Comparison of ENCODE assay signal across 1 cellular context in the genomic region with DNA sequence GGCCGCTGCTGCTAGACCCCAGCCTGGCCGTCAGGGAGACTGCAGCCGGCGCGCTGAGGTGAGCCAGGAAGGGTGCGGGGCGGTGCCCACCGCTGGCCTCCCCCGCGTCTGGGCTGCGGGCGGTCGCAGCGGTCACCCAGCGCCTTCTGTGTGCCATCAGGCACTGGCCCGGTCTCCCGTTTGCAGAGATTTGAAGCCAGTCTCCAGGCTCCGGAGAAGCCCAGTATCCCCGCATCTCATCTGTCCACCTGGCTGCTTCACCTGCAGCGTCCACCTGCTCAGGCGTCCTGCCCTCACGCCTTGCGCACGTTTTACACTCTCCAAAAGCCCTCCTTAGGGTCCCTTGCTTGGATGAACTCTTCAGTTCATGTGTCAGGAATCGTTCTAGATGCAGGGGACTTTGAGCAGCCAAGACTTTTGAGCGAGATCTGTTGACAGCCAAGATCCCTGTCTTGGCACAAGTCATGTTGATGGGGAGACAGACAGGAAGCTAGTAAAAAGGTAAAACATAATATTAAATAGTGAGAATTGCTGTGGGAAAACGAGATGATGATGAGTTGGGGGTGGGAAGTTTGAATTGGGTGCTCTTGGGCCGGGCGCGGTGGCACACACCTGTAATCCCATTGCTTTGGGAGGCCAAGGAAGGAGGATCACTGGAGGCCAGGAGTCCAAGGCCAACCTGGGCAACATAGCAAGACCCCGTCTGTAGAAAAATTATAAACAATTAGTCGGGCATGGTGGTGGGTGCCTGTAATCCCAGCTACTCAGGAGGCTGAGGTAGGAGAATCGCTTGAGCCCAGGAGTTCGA.
TF ChIP-seq lines count a peak whose summit lies in the region.

No MANE protein-coding gene starts in this region.

TF ChIP-seq in K562, 482 proteins besides CTCF, POLR2A, EP300 and RAD21 (continues in another document):
- TF ChIP-seq ZNF217 (CRISPR knock-in tag; IDR thresholded peaks at IDR 0.05) (no peak), ZBTB7A (IDR thresholded peaks at IDR 0.05; ENCODE audit: borderline replicate concordance, control insufficient read depth, low read depth, low read length) (peak; percentile 53; the same call in 1 of the 2 replicates), FOSL1 (tag; conservative IDR thresholded peaks at IDR 0.05) (no peak), SOX6 (IDR thresholded peaks at IDR 0.05) (no peak), PHB (CRISPR knock-in tag; IDR thresholded peaks at IDR 0.05) (no peak), C11orf30 (IDR thresholded peaks at IDR 0.05; ENCODE audit: low read depth) (no peak), CTBP1 (IDR thresholded peaks at IDR 0.05; ENCODE audit: borderline replicate concordance) (peak; percentile 77), ELF4 (CRISPR knock-in tag; IDR thresholded peaks at IDR 0.05) (no peak), TOE1 (IDR thresholded peaks at IDR 0.05; ENCODE audit: borderline replicate concordance) (no peak), TOE1 (CRISPR knock-in tag; IDR thresholded peaks at IDR 0.05; ENCODE audit: borderline replicate concordance, low read depth) (no peak), NR3C1 (CRISPR knock-in tag; IDR thresholded peaks at IDR 0.05) (no peak), TBP (optimal IDR thresholded peaks at IDR 0.05; ENCODE audit: low read depth, low read length) (no peak), RBFOX2 (IDR thresholded peaks at IDR 0.05; ENCODE audit: low read depth, low read length) (peak; percentile 10), SMAD4 (CRISPR knock-in tag; conservative IDR thresholded peaks at IDR 0.05) (peak; percentile 84; the same call in 1 of the 2 replicates), RBM25 (IDR thresholded peaks at IDR 0.05; ENCODE audit: low read depth, low read length, severe bottlenecking) (peak; percentile 40), NCOA2 (IDR thresholded peaks at IDR 0.05; ENCODE audit: partially characterized antibody in 2 of 2) (no peak), ELF2 (CRISPR knock-in tag; IDR thresholded peaks at IDR 0.05) (0 out of 2 replicates have a peak, but pooled peaks have one; percentile 31), ZBTB1 (CRISPR knock-in tag; IDR thresholded peaks at IDR 0.05; ENCODE audit: borderline replicate concordance, low read depth) (no peak), ZNF778 (CRISPR knock-in tag; IDR thresholded peaks at IDR 0.05) (no peak), ATF7 (IDR thresholded peaks at IDR 0.05) (peak; percentile 8; the same call in 1 of the 2 replicates), ZNF121 (CRISPR knock-in tag; conservative IDR thresholded peaks at IDR 0.05) (peak; percentile 88), RCOR1 (IDR thresholded peaks at IDR 0.05; ENCODE audit: borderline replicate concordance in 1 of 2, low read depth in 2 of 2, low read length in 2 of 2) (0 out of 4 replicates have a peak, but pooled peaks of 1 of the 2 experiments have one; percentile 1), ZNF253 (CRISPR knock-in tag; conservative IDR thresholded peaks at IDR 0.05) (no peak), MED1 (CRISPR knock-in tag; IDR thresholded peaks at IDR 0.05; ENCODE audit: borderline replicate concordance) (no peak), CSDE1 (IDR thresholded peaks at IDR 0.05) (no peak), ZFX (CRISPR knock-in tag; IDR thresholded peaks at IDR 0.05) (peak; percentile 50), SIN3A (IDR thresholded peaks at IDR 0.05; ENCODE audit: borderline replicate concordance in 2 of 2, control insufficient read depth in 1 of 2, low read depth in 2 of 2, low read length in 2 of 2) (0 out of 4 replicates have a peak, but pooled peaks of 1 of the 2 experiments have one; percentile 70), ZNF282 (CRISPR knock-in tag; IDR thresholded peaks at IDR 0.05) (0 out of 2 replicates have a peak, but pooled peaks have one; percentile 16)
- TF ChIP-seq, protein P1, sequence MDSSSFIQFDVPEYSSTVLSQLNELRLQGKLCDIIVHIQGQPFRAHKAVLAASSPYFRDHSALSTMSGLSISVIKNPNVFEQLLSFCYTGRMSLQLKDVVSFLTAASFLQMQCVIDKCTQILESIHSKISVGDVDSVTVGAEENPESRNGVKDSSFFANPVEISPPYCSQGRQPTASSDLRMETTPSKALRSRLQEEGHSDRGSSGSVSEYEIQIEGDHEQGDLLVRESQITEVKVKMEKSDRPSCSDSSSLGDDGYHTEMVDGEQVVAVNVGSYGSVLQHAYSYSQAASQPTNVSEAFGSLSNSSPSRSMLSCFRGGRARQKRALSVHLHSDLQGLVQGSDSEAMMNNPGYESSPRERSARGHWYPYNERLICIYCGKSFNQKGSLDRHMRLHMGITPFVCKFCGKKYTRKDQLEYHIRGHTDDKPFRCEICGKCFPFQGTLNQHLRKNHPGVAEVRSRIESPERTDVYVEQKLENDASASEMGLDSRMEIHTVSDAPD (CRISPR knock-in tag; IDR thresholded peaks at IDR 0.05) = no peak
- TF ChIP-seq, protein P2, sequence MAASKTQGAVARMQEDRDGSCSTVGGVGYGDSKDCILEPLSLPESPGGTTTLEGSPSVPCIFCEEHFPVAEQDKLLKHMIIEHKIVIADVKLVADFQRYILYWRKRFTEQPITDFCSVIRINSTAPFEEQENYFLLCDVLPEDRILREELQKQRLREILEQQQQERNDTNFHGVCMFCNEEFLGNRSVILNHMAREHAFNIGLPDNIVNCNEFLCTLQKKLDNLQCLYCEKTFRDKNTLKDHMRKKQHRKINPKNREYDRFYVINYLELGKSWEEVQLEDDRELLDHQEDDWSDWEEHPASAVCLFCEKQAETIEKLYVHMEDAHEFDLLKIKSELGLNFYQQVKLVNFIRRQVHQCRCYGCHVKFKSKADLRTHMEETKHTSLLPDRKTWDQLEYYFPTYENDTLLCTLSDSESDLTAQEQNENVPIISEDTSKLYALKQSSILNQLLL (CRISPR knock-in tag; IDR thresholded peaks at IDR 0.05; ENCODE audit: borderline replicate concordance) = no peak
- TF ChIP-seq, protein P3, sequence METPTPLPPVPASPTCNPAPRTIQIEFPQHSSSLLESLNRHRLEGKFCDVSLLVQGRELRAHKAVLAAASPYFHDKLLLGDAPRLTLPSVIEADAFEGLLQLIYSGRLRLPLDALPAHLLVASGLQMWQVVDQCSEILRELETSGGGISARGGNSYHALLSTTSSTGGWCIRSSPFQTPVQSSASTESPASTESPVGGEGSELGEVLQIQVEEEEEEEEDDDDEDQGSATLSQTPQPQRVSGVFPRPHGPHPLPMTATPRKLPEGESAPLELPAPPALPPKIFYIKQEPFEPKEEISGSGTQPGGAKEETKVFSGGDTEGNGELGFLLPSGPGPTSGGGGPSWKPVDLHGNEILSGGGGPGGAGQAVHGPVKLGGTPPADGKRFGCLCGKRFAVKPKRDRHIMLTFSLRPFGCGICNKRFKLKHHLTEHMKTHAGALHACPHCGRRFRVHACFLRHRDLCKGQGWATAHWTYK (CRISPR knock-in tag; IDR thresholded peaks at IDR 0.05) = no peak
- TF ChIP-seq, protein P4, sequence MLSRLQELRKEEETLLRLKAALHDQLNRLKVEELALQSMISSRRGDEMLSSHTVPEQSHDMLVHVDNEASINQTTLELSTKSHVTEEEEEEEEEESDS (CRISPR knock-in tag; IDR thresholded peaks at IDR 0.05) = no peak
- TF ChIP-seq, protein P5, sequence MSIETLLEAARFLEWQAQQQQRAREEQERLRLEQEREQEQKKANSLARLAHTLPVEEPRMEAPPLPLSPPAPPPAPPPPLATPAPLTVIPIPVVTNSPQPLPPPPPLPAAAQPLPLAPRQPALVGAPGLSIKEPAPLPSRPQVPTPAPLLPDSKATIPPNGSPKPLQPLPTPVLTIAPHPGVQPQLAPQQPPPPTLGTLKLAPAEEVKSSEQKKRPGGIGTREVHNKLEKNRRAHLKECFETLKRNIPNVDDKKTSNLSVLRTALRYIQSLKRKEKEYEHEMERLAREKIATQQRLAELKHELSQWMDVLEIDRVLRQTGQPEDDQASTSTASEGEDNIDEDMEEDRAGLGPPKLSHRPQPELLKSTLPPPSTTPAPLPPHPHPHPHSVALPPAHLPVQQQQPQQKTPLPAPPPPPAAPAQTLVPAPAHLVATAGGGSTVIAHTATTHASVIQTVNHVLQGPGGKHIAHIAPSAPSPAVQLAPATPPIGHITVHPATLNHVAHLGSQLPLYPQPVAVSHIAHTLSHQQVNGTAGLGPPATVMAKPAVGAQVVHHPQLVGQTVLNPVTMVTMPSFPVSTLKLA (conservative IDR thresholded peaks at IDR 0.05) = no peak
- TF ChIP-seq, protein P6, sequence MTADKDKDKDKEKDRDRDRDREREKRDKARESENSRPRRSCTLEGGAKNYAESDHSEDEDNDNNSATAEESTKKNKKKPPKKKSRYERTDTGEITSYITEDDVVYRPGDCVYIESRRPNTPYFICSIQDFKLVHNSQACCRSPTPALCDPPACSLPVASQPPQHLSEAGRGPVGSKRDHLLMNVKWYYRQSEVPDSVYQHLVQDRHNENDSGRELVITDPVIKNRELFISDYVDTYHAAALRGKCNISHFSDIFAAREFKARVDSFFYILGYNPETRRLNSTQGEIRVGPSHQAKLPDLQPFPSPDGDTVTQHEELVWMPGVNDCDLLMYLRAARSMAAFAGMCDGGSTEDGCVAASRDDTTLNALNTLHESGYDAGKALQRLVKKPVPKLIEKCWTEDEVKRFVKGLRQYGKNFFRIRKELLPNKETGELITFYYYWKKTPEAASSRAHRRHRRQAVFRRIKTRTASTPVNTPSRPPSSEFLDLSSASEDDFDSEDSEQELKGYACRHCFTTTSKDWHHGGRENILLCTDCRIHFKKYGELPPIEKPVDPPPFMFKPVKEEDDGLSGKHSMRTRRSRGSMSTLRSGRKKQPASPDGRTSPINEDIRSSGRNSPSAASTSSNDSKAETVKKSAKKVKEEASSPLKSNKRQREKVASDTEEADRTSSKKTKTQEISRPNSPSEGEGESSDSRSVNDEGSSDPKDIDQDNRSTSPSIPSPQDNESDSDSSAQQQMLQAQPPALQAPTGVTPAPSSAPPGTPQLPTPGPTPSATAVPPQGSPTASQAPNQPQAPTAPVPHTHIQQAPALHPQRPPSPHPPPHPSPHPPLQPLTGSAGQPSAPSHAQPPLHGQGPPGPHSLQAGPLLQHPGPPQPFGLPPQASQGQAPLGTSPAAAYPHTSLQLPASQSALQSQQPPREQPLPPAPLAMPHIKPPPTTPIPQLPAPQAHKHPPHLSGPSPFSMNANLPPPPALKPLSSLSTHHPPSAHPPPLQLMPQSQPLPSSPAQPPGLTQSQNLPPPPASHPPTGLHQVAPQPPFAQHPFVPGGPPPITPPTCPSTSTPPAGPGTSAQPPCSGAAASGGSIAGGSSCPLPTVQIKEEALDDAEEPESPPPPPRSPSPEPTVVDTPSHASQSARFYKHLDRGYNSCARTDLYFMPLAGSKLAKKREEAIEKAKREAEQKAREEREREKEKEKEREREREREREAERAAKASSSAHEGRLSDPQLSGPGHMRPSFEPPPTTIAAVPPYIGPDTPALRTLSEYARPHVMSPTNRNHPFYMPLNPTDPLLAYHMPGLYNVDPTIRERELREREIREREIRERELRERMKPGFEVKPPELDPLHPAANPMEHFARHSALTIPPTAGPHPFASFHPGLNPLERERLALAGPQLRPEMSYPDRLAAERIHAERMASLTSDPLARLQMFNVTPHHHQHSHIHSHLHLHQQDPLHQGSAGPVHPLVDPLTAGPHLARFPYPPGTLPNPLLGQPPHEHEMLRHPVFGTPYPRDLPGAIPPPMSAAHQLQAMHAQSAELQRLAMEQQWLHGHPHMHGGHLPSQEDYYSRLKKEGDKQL (CRISPR knock-in tag; IDR thresholded peaks at IDR 0.05; ENCODE audit: borderline replicate concordance) = no peak
- TF ChIP-seq, protein P7, sequence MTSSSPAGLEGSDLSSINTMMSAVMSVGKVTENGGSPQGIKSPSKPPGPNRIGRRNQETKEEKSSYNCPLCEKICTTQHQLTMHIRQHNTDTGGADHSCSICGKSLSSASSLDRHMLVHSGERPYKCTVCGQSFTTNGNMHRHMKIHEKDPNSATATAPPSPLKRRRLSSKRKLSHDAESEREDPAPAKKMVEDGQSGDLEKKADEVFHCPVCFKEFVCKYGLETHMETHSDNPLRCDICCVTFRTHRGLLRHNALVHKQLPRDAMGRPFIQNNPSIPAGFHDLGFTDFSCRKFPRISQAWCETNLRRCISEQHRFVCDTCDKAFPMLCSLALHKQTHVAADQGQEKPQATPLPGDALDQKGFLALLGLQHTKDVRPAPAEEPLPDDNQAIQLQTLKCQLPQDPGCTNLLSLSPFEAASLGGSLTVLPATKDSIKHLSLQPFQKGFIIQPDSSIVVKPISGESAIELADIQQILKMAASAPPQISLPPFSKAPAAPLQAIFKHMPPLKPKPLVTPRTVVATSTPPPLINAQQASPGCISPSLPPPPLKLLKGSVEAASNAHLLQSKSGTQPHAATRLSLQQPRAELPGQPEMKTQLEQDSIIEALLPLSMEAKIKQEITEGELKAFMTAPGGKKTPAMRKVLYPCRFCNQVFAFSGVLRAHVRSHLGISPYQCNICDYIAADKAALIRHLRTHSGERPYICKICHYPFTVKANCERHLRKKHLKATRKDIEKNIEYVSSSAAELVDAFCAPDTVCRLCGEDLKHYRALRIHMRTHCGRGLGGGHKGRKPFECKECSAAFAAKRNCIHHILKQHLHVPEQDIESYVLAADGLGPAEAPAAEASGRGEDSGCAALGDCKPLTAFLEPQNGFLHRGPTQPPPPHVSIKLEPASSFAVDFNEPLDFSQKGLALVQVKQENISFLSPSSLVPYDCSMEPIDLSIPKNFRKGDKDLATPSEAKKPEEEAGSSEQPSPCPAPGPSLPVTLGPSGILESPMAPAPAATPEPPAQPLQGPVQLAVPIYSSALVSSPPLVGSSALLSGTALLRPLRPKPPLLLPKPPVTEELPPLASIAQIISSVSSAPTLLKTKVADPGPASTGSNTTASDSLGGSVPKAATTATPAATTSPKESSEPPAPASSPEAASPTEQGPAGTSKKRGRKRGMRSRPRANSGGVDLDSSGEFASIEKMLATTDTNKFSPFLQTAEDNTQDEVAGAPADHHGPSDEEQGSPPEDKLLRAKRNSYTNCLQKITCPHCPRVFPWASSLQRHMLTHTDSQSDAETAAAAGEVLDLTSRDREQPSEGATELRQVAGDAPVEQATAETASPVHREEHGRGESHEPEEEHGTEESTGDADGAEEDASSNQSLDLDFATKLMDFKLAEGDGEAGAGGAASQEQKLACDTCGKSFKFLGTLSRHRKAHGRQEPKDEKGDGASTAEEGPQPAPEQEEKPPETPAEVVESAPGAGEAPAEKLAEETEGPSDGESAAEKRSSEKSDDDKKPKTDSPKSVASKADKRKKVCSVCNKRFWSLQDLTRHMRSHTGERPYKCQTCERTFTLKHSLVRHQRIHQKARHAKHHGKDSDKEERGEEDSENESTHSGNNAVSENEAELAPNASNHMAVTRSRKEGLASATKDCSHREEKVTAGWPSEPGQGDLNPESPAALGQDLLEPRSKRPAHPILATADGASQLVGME (CRISPR knock-in tag; IDR thresholded peaks at IDR 0.05) = peak; percentile 12; the same call in 1 of the 2 replicates
- TF ChIP-seq, protein P8, sequence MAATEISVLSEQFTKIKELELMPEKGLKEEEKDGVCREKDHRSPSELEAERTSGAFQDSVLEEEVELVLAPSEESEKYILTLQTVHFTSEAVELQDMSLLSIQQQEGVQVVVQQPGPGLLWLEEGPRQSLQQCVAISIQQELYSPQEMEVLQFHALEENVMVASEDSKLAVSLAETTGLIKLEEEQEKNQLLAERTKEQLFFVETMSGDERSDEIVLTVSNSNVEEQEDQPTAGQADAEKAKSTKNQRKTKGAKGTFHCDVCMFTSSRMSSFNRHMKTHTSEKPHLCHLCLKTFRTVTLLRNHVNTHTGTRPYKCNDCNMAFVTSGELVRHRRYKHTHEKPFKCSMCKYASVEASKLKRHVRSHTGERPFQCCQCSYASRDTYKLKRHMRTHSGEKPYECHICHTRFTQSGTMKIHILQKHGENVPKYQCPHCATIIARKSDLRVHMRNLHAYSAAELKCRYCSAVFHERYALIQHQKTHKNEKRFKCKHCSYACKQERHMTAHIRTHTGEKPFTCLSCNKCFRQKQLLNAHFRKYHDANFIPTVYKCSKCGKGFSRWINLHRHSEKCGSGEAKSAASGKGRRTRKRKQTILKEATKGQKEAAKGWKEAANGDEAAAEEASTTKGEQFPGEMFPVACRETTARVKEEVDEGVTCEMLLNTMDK (IDR thresholded peaks at IDR 0.05; ENCODE audit: borderline replicate concordance, insufficient read depth, low read depth, low read length, poor library complexity, severe bottlenecking) = peak; percentile 2
